Comparison of ENCODE assay signal across 3 cellular contexts in genomic region chr13:22423261-22423660, GRCh38.
"Had no signal": no experiment of that assay in that cellular context is flagged by ENCODE, and none has a peak within 500 bp of the region (broad histone marks: within the 10 kb centered on the region; RNA-seq: fewer than 3 reads in every experiment).

No MANE protein-coding gene starts in this region.

- ATAC-seq: GM12878 had no signal

- DNase-seq: GDM1, GF-D8 had no signal

- H3K4me3 ChIP-seq: GM12878 had no signal
